Comparison of ENCODE assay signal across 20 cellular contexts in genomic region chr16:51565149-51565548, GRCh38.
A peak's percentile ranks its signal among the peaks of the same experiment; 100 is the strongest.
DNase-seq lines count a peak whose midpoint lies in the region; ATAC-seq and TF ChIP-seq lines count a peak whose summit lies in the region.
"Had no signal": no experiment of that assay in that cellular context is flagged by ENCODE, and none has a peak within 500 bp of the region (broad histone marks: within the 10 kb centered on the region; RNA-seq: fewer than 3 reads in every experiment).

No MANE protein-coding gene starts in this region.

- H3K9me3 Mint-ChIP-seq in CD8-positive, alpha-beta memory T cell, result peaks cover 0 to 20% (median 5%) of the 10 kb centered on the region in 5 donors

- no peak overlapping the region for H3K4me3 ChIP-seq in OCI-LY3 (ENCODE audit: low read length)
- H3K4me3 ChIP-seq in CD8-positive, alpha-beta memory T cell (ENCODE audit: low read length), result no peak overlapping the region
- no peak overlapping the region for H3K4me3 ChIP-seq in upper lobe of left lung
- H3K4me3 ChIP-seq: cardiac muscle cell, dorsolateral prefrontal cortex, GM23248, neural progenitor cell, tibial artery had no signal

- CTCF ChIA-PET in CD8-positive, alpha-beta memory T cell (lab: Charles Lee), result no interaction called here

- H3K4me1 Mint-ChIP-seq in CD8-positive, alpha-beta memory T cell, result no peaks in the 10 kb centered on the region
- H3K4me1 Mint-ChIP-seq: activated B cell treated with CpG ODN at 0.5 μM for 24 hours; neural progenitor cell; stimulated activated effector memory CD8-positive, alpha-beta T cell treated with anti-CD3 and anti-CD28 coated beads, Interleukin-12 subunit alpha, Interleukin-12 subunit beta, amount 100 ng/mL, for 72 hours; T-helper 17 cell had no signal

- H3K36me3 Mint-ChIP-seq in CD8-positive, alpha-beta memory T cell, result no peaks in the 10 kb centered on the region
- H3K36me3 Mint-ChIP-seq: neural progenitor cell; stimulated activated effector memory CD8-positive, alpha-beta T cell treated with anti-CD3 and anti-CD28 coated beads, Interleukin-12 subunit alpha, Interleukin-12 subunit beta, amount 100 ng/mL, for 72 hours had no signal

- no peak for DNase-seq in CD8-positive, alpha-beta memory T cell
- DNase-seq in upper lobe of left lung, result no peak
- DNase-seq: activated B cell treated with CpG ODN at 0.5 μM for 24 hours; activated CD8-positive, alpha-beta memory T cell treated with anti-CD3 and anti-CD28 coated beads for 24 hours; dorsolateral prefrontal cortex; GM23248; NCI-H1417; NK-92 treated with Interleukin-12 subunit alpha and Interleukin-12 subunit beta, amount 100 ng/mL, for 24 hours; T-helper 17 cell; tibial artery had no signal

- ATAC-seq in GM18868 (IDR thresholded peaks at IDR 0.05; ENCODE audit: unreplicated experiment) (peak; percentile 68), GM21528 (IDR thresholded peaks at IDR 0.05; ENCODE audit: low FRiP score, unreplicated experiment) (peak; percentile 70), HG03196 (IDR thresholded peaks at IDR 0.05; ENCODE audit: unreplicated experiment) (peak; percentile 60), HG03159 (IDR thresholded peaks at IDR 0.05; ENCODE audit: unreplicated experiment) (no peak), HG03095 (IDR thresholded peaks at IDR 0.05; ENCODE audit: unreplicated experiment) (no peak), upper lobe of left lung (ENCODE audit: low FRiP score in 2 of 2) (no peak)
- ATAC-seq: Right ventricle myocardium inferior; stimulated activated effector memory CD8-positive, alpha-beta T cell treated with anti-CD3 and anti-CD28 coated beads, Interleukin-12 subunit alpha, Interleukin-12 subunit beta, amount 100 ng/mL, for 72 hours; T-helper 17 cell had no signal

- H3K4me1 ChIP-seq in OCI-LY3 (ENCODE audit: low read length) (peaks cover 21% of the 10 kb centered on the region), upper lobe of left lung (no peaks in the 10 kb centered on the region)
- H3K4me1 ChIP-seq in CD8-positive, alpha-beta memory T cell (ENCODE audit: insufficient read depth, low read length), result no peaks in the 10 kb centered on the region
- H3K4me1 ChIP-seq: neural progenitor cell, tibial artery had no signal

- no peak for TF ChIP-seq EP300 in upper lobe of left lung (IDR thresholded peaks at IDR 0.05)

- H3K27me3 ChIP-seq in OCI-LY3 (ENCODE audit: low read depth, low read length) (no peaks in the 10 kb centered on the region), upper lobe of left lung (no peaks in the 10 kb centered on the region)
- H3K27me3 ChIP-seq in CD8-positive, alpha-beta memory T cell (ENCODE audit: insufficient read depth, low read length, poor library complexity, severe bottlenecking), result no peaks in the 10 kb centered on the region
- H3K27me3 ChIP-seq: cardiac muscle cell, neural progenitor cell, tibial artery had no signal

- H3K79me2 ChIP-seq in OCI-LY3 (ENCODE audit: low read length), result no peaks in the 10 kb centered on the region

- no peak overlapping the region for H3K27ac Mint-ChIP-seq in CD8-positive, alpha-beta memory T cell
- H3K27ac Mint-ChIP-seq: activated B cell treated with CpG ODN at 0.5 μM for 24 hours; neural progenitor cell; stimulated activated effector memory CD8-positive, alpha-beta T cell treated with anti-CD3 and anti-CD28 coated beads, Interleukin-12 subunit alpha, Interleukin-12 subunit beta, amount 100 ng/mL, for 72 hours; T-helper 17 cell had no signal

- H3K27me3 Mint-ChIP-seq in CD8-positive, alpha-beta memory T cell, result no peaks in the 10 kb centered on the region
- H3K27me3 Mint-ChIP-seq: activated B cell treated with CpG ODN at 0.5 μM for 24 hours, T-helper 17 cell had no signal

- no peak for TF ChIP-seq CTCF in OCI-LY3 (IDR thresholded peaks at IDR 0.05; ENCODE audit: low read depth, low read length)
- no peak for TF ChIP-seq CTCF in upper lobe of left lung (IDR thresholded peaks at IDR 0.05)

- no peak for TF ChIP-seq POLR2A in upper lobe of left lung (IDR thresholded peaks at IDR 0.05)

- WGBS in upper lobe of left lung, 2 donors, result 77 to 84% methylated on average over 4 of the region's 4 CpGs

- POLR2A ChIA-PET in CD8-positive, alpha-beta memory T cell (lab: Charles Lee), result no interaction called here

- no peak overlapping the region for H3K9ac ChIP-seq in OCI-LY3 (ENCODE audit: low read length)
- H3K9ac ChIP-seq: GM23248, neural progenitor cell had no signal

- no peak overlapping the region for H3K4me3 Mint-ChIP-seq in CD8-positive, alpha-beta memory T cell
- H3K4me3 Mint-ChIP-seq: activated B cell treated with CpG ODN at 0.5 μM for 24 hours; neural progenitor cell; stimulated activated effector memory CD8-positive, alpha-beta T cell treated with anti-CD3 and anti-CD28 coated beads, Interleukin-12 subunit alpha, Interleukin-12 subunit beta, amount 100 ng/mL, for 72 hours; T-helper 17 cell had no signal

- no peaks in the 10 kb centered on the region for H4K20me1 ChIP-seq in OCI-LY3 (ENCODE audit: insufficient read depth, low read length)

- H2AFZ ChIP-seq in OCI-LY3 (ENCODE audit: low read depth, low read length), result no peak overlapping the region
- H2AFZ ChIP-seq: GM23248, neural progenitor cell had no signal

- H3K9me3 ChIP-seq in OCI-LY3 (ENCODE audit: insufficient read depth, low read length) (no peaks in the 10 kb centered on the region; the same call in 1 of the 2 replicates), upper lobe of left lung (no peaks in the 10 kb centered on the region)
- peaks cover 4% of the 10 kb centered on the region for H3K9me3 ChIP-seq in CD8-positive, alpha-beta memory T cell (ENCODE audit: low read length)
- H3K9me3 ChIP-seq: tibial artery had no signal

- no peaks in the 10 kb centered on the region for H3K36me3 ChIP-seq in OCI-LY3 (replicated peaks; ENCODE audit: low read depth, low read length)
- no peaks in the 10 kb centered on the region for H3K36me3 ChIP-seq in CD8-positive, alpha-beta memory T cell (ENCODE audit: insufficient read depth, low read length)
- no peaks in the 10 kb centered on the region for H3K36me3 ChIP-seq in upper lobe of left lung
- H3K36me3 ChIP-seq: cardiac muscle cell, neural progenitor cell, tibial artery had no signal

- no peak overlapping the region for H3K27ac ChIP-seq in OCI-LY3 (ENCODE audit: low read length)
- H3K27ac ChIP-seq in CD8-positive, alpha-beta memory T cell (ENCODE audit: low read depth, low read length), result no peak overlapping the region
- no peak overlapping the region for H3K27ac ChIP-seq in upper lobe of left lung
- H3K27ac ChIP-seq: cardiac muscle cell, GM23248, neural progenitor cell, tibial artery had no signal

- peak overlapping the region; percentile 18; the same call in 1 of the 2 replicates for H3K4me2 ChIP-seq in OCI-LY3 (ENCODE audit: low read length)
- H3K4me2 ChIP-seq: neural progenitor cell had no signal

Comparison
In these comparisons a context has a peak if more than half of its experiments do, and no peak if none do; other contexts are left out.
1. ATAC-seq: peak in GM18868 (single experiment), GM21528 (single experiment) and HG03196 (single experiment); none in HG03159 (single experiment), HG03095 (single experiment) and upper lobe of left lung (0 of 2).